In genomic region chr16:58032710-58033293, GRCh38 we compare ENCODE assay signal across 11 cellular contexts. TPM values are rescaled to one million over a fixed set of nuclear protein-coding genes. Genes with fewer than 3 reads are reported as not detected.
DNase-seq lines count a peak whose midpoint lies in the region; ATAC-seq and FAIRE-seq lines count a peak whose summit lies in the region.
"Had no signal": no experiment of that assay in that cellular context is flagged by ENCODE, and none has a peak within 500 bp of the region (broad histone marks: within the 10 kb centered on the region; RNA-seq: fewer than 3 reads in every experiment).

No MANE protein-coding gene starts in this region.

- ATAC-seq in Right ventricle myocardium inferior = peak; percentile 76
- no peak for ATAC-seq in HG02981 (IDR thresholded peaks at IDR 0.05; ENCODE audit: unreplicated experiment)
- no peak for ATAC-seq in HG03139 (IDR thresholded peaks at IDR 0.05; ENCODE audit: unreplicated experiment)

- intact Hi-C loops in Right ventricle myocardium inferior (cut with DNase I) = no loop called here

- DNase-seq in 8988T = peak; percentile 30
- peak; percentile 68 for DNase-seq in OCI-M1 (lab: John Stamatoyannopoulos, UW)
- DNase-seq in Right ventricle myocardium inferior (ENCODE audit: missing footprints) = no peak
- DNase-seq in mucosa of gallbladder (ENCODE audit: low spot score) = peak; percentile 83
- DNase-seq in amniotic stem cell (lab: John Stamatoyannopoulos, UW) = no peak
- DNase-seq in frontal cortex (ENCODE audit: low spot score in 2 of 2) = no peak
- DNase-seq: small intestine had no signal

- no peak for FAIRE-seq in frontal cortex (lab: Jason Lieb, UNC)
- FAIRE-seq: endometrium, GM12892, small intestine had no signal

RNA-seq across cellular contexts. Expression of gene MMP15, which starts 7.2 kb away (rescaled TPM):
- total RNA-seq in Right ventricle myocardium inferior (70.3 TPM), mucosa of gallbladder (109 TPM), frontal cortex (12.2 TPM)

RNA-seq across cellular contexts. Expression of gene USB1, which starts 31.6 kb away (rescaled TPM):
- total RNA-seq in Right ventricle myocardium inferior (36.2 TPM), mucosa of gallbladder (42.4 TPM), frontal cortex (3.7 TPM)

RNA-seq across cellular contexts. Expression of gene ZNF319, which starts 32.3 kb away (rescaled TPM):
- total RNA-seq in Right ventricle myocardium inferior = 7.0 TPM
- total RNA-seq in mucosa of gallbladder = 12.1 TPM
- 4.9 TPM for total RNA-seq in frontal cortex

Comparison
In these comparisons a context has a peak if more than half of its experiments do, and no peak if none do; other contexts are left out.
1. DNase-seq: peak in 8988T (single experiment), OCI-M1 (single experiment) and mucosa of gallbladder (single experiment); none in Right ventricle myocardium inferior (single experiment), amniotic stem cell (single experiment) and frontal cortex (0 of 2).